Comparison of ENCODE assay signal across 8 cellular contexts in the genomic region with DNA sequence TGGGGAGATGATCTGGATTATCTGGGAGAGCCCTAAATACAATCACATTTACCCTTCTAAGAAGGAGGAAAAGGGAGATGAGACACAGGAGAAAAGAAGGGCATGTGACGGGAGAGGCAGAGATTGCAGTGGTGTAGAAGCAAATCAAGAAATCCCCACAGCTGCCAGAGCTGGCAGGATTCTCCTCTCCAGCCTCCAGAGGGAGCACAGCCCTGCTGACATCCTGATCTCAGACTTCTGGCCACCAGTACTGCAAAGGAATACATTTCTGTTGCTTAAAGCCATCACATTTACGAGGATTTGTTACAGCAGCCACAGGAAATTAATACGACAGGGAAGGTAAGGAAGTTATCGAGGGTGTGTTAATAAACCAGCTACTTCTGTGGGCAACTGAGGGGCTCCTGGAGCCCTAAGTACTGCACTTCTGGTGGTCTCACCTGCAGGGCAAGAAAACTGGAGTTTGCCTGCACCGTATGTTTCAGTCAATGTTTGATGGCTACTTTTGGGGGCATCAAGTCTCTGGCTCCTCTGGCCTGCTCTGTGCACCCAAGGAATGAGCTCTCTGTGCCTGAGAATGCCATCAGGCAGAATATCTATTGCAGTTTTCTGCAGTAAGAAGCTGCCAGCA. TPM values are rescaled to one million over a fixed set of nuclear protein-coding genes. Genes with fewer than 3 reads are reported as not detected.
DNase-seq lines count a peak whose midpoint lies in the region; ATAC-seq, FAIRE-seq and TF ChIP-seq lines count a peak whose summit lies in the region.

No MANE protein-coding gene starts in this region.

- intact Hi-C loops in Right ventricle myocardium inferior (cut with DNase I) (loop anchor here (10.0 kb wide), 1 partner anchor 841 kb away; no protein-coding TSS in a partner anchor), cardiac septum (cut with DNase I) (loop anchor here (10.0 kb wide), 1 partner anchor 841 kb away; no protein-coding TSS in a partner anchor), tibial artery (cut with DNase I; ENCODE audit: low total_unique reads) (loop anchor here (10.0 kb wide), 2 partner anchors 611 to 841 kb away; no protein-coding TSS in a partner anchor)
- intact Hi-C loops in CD4-positive, alpha-beta memory T cell (cut with micrococcal nuclease): no loop called here

- no peak overlapping the region for H3K9ac ChIP-seq in astrocyte (ENCODE audit: low read length)

- H3K9me3 ChIP-seq in astrocyte (ENCODE audit: insufficient read depth, low read depth, low read length): no peaks in the 10 kb centered on the region
- H3K9me3 ChIP-seq in tibial artery: no peaks in the 10 kb centered on the region
- no peaks in the 10 kb centered on the region for H3K9me3 ChIP-seq in CD4-positive, alpha-beta memory T cell (ENCODE audit: control insufficient read depth in 1 of 2, low read length in 2 of 2)

- DNase-seq in Right ventricle myocardium inferior (ENCODE audit: missing footprints): no peak
- DNase-seq in cardiac septum (ENCODE audit: low spot score): no peak
- DNase-seq in astrocyte (ENCODE audit: low read depth): peak; percentile 34
- peak; percentile 77 for DNase-seq in iris pigment epithelial cell (ENCODE audit: low read depth)
- peak; percentile 39 to 74 for DNase-seq in tibial artery
- no peak for DNase-seq in mesenteric fat pad (ENCODE audit: low spot score)
- no peak for DNase-seq in CD4-positive, alpha-beta memory T cell

- POLR2A ChIA-PET in CD4-positive, alpha-beta memory T cell (lab: Charles Lee; ENCODE audit: partially characterized antibody): no interaction called here

- H3K27ac ChIP-seq in astrocyte (ENCODE audit: low read depth, low read length): no peak overlapping the region
- H3K27ac ChIP-seq in tibial artery: no peak overlapping the region
- no peak overlapping the region for H3K27ac ChIP-seq in CD4-positive, alpha-beta memory T cell (ENCODE audit: low read depth, low read length)

- H3K27me3 Mint-ChIP-seq in astrocyte (ENCODE audit: low read depth, unreplicated experiment): peaks cover 6% of the 10 kb centered on the region
- peaks cover 3 to 6% of the 10 kb centered on the region in 2 donors for H3K27me3 Mint-ChIP-seq in CD4-positive, alpha-beta memory T cell

- H3K4me1 Mint-ChIP-seq in astrocyte (ENCODE audit: low read depth, unreplicated experiment): peaks cover 3% of the 10 kb centered on the region
- no peaks in the 10 kb centered on the region for H3K4me1 Mint-ChIP-seq in CD4-positive, alpha-beta memory T cell

- no peak overlapping the region for H2AFZ ChIP-seq in astrocyte (ENCODE audit: low read depth, low read length)

- H3K4me3 Mint-ChIP-seq in astrocyte (ENCODE audit: unreplicated experiment): no peak overlapping the region
- no peak overlapping the region for H3K4me3 Mint-ChIP-seq in CD4-positive, alpha-beta memory T cell

- CTCF ChIA-PET in CD4-positive, alpha-beta memory T cell (lab: Charles Lee; ENCODE audit: partially characterized antibody): interaction anchor here (2.0 kb wide), 1 partner anchor 68 kb away, joined by 4 read pairs; no protein-coding TSS in a partner anchor

- no peaks in the 10 kb centered on the region for H3K79me2 ChIP-seq in astrocyte (ENCODE audit: insufficient read depth, low read length)

- H3K4me1 ChIP-seq in astrocyte (ENCODE audit: insufficient read depth, low read length): no peaks in the 10 kb centered on the region
- H3K4me1 ChIP-seq in tibial artery: peaks cover 0 to 5% (median 0%) of the 10 kb centered on the region in 4 donors
- no peaks in the 10 kb centered on the region for H3K4me1 ChIP-seq in CD4-positive, alpha-beta memory T cell (ENCODE audit: insufficient read depth, low read length)

- ATAC-seq in Right ventricle myocardium inferior (peak; percentile 82), HG02981 (IDR thresholded peaks at IDR 0.05; ENCODE audit: unreplicated experiment) (no peak)

- H3K4me2 ChIP-seq in astrocyte (ENCODE audit: low read length): no peak overlapping the region

- no peaks in the 10 kb centered on the region for H4K20me1 ChIP-seq in astrocyte (ENCODE audit: insufficient read depth, low read length)

- no peak overlapping the region for H3K27ac Mint-ChIP-seq in astrocyte (ENCODE audit: unreplicated experiment)
- H3K27ac Mint-ChIP-seq in CD4-positive, alpha-beta memory T cell: peak overlapping the region in 1 of 7 donors; percentile 9

- H3K9me3 Mint-ChIP-seq in astrocyte (ENCODE audit: unreplicated experiment): peaks cover 5% of the 10 kb centered on the region
- H3K9me3 Mint-ChIP-seq in CD4-positive, alpha-beta memory T cell: peaks cover 2 to 17% (median 7%) of the 10 kb centered on the region in 8 donors

- no peaks in the 10 kb centered on the region for H3K36me3 ChIP-seq in astrocyte (ENCODE audit: insufficient read depth, low read length)
- H3K36me3 ChIP-seq in tibial artery: no peaks in the 10 kb centered on the region
- no peaks in the 10 kb centered on the region for H3K36me3 ChIP-seq in CD4-positive, alpha-beta memory T cell (ENCODE audit: insufficient read depth, low read length)

- FAIRE-seq in astrocyte (lab: Jason Lieb, UNC): no peak

- no peaks in the 10 kb centered on the region for H3K36me3 Mint-ChIP-seq in astrocyte (ENCODE audit: low read depth, unreplicated experiment)
- no peaks in the 10 kb centered on the region for H3K36me3 Mint-ChIP-seq in CD4-positive, alpha-beta memory T cell

- H3K4me3 ChIP-seq in astrocyte (ENCODE audit: insufficient read depth, low read depth, low read length) (no peak overlapping the region), tibial artery (no peak overlapping the region)
- no peak overlapping the region for H3K4me3 ChIP-seq in CD4-positive, alpha-beta memory T cell (ENCODE audit: low read length in 2 of 2)

- H3K27me3 ChIP-seq in astrocyte (ENCODE audit: insufficient read depth, low read length): no peaks in the 10 kb centered on the region
- no peaks in the 10 kb centered on the region for H3K27me3 ChIP-seq in tibial artery
- H3K27me3 ChIP-seq in CD4-positive, alpha-beta memory T cell (ENCODE audit: insufficient read depth, low read length): no peaks in the 10 kb centered on the region

- TF ChIP-seq CTCF in astrocyte (IDR thresholded peaks at IDR 0.05; ENCODE audit: insufficient read depth, low read depth, low read length): peak; percentile 61
- TF ChIP-seq CTCF in tibial artery (IDR thresholded peaks at IDR 0.05): peak; percentile 76 to 77

RNA-seq across cellular contexts. Expression of a gene that starts 22.9 kb away (rescaled TPM):
- total RNA-seq in Right ventricle myocardium inferior (173 TPM), cardiac septum (108 TPM), astrocyte (23.0 and 41.7 TPM in 2 replicates), mesenteric fat pad (18.3 TPM)
- total RNA-seq in CD4-positive, alpha-beta memory T cell: not detected
- not detected for polyA plus RNA-seq in CD4-positive, alpha-beta memory T cell

Comparison
In these comparisons a context has a peak if more than half of its experiments do, and no peak if none do; other contexts are left out.
1. DNase-seq: peak in astrocyte (single experiment), iris pigment epithelial cell (single experiment) and tibial artery (2 of 2); none in Right ventricle myocardium inferior (single experiment), cardiac septum (single experiment), mesenteric fat pad (single experiment) and CD4-positive, alpha-beta memory T cell (0 of 5).
2. RNA of a gene that starts 22.9 kb away (total RNA-seq): 173 TPM in Right ventricle myocardium inferior (single experiment), 108 TPM in cardiac septum (single experiment), 23.0 to 41.7 TPM in astrocyte and 18.3 TPM in mesenteric fat pad (single experiment); not detected in CD4-positive, alpha-beta memory T cell; every median in the first group is over 10 times any median in the second.